Comparison of ENCODE assay signal across 21 cellular contexts in the genomic region with DNA sequence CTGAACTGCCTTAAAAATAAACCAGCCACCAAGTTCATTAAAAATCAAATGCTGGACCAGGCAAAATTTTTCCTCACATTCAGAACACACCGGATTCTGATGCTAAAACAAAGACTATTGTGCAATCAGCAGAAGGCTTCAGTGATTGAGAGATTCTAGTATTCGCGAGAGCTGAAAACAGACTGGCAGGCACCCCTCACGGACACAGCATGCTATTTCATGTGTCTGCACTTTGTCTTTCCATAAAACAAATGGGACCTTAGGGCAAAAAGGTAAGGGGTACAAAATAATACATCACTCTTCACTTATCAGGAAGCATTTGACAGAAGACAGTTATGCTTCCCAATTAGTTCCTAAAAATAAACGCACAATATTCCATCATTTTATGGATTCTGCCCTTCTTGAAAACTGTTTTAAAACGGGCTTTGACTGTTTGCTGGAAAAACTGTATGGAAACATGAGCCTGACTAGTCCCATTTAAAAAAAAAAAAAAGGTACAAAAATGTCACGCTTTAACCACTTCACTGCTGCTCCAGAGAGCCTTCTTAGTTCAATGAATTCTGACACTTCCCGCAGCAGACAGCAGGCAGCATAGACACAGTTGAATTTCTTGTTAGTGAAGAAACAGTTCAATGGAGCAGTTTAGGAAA.
DNase-seq lines count a peak whose midpoint lies in the region; ATAC-seq, FAIRE-seq and TF ChIP-seq lines count a peak whose summit lies in the region.
"Had no signal": no experiment of that assay in that cellular context is flagged by ENCODE, and none has a peak within 500 bp of the region (broad histone marks: within the 10 kb centered on the region; RNA-seq: fewer than 3 reads in every experiment).

No MANE protein-coding gene starts in this region.

- no peak for TF ChIP-seq EP300 in A549 (IDR thresholded peaks at IDR 0.05)
- no peak for TF ChIP-seq EP300 in K562 (IDR thresholded peaks at IDR 0.05; ENCODE audit: low read length)

- no peak overlapping the region for H3K56ac ChIP-seq in IMR-90 (ENCODE audit: extremely low read depth, insufficient read depth, low read length)

- no peak overlapping the region for H3K9ac ChIP-seq in IMR-90 (ENCODE audit: low read depth, low read length)
- no peak overlapping the region for H3K9ac ChIP-seq in K562 (ENCODE audit: insufficient read depth in 1 of 2, low read depth in 2 of 2, low read length in 2 of 2)

- H3K9me3 ChIP-seq in A549 (no peaks in the 10 kb centered on the region), IMR-90 (ENCODE audit: control insufficient read depth, insufficient read depth, low read length) (no peaks in the 10 kb centered on the region), K562 (replicated peaks; ENCODE audit: control insufficient read depth, insufficient read depth, low read depth, low read length) (no peaks in the 10 kb centered on the region), breast epithelium (no peaks in the 10 kb centered on the region)
- H3K9me3 ChIP-seq: Caco-2, neutrophil, psoas muscle, upper lobe of right lung had no signal

- no peak overlapping the region for H3K4ac ChIP-seq in IMR-90 (ENCODE audit: low read depth, low read length)

- H3K18ac ChIP-seq in IMR-90 (ENCODE audit: low read depth, low read length), result no peak overlapping the region

- H2BK120ac ChIP-seq in IMR-90 (ENCODE audit: low read depth, low read length), result no peak overlapping the region

- H3K4me1 ChIP-seq in A549 (no peaks in the 10 kb centered on the region), IMR-90 (ENCODE audit: control insufficient read depth, insufficient read depth, low read length) (peaks cover 5% of the 10 kb centered on the region; the same call in 1 of the 2 replicates), K562 (replicated peaks in 1 of 2; ENCODE audit: control insufficient read depth in 2 of 2, insufficient read depth in 2 of 2, low read length in 2 of 2) (peaks cover 3 to 4% of the 10 kb centered on the region in 2 experiments; a peak in 2 of 5 replicates), breast epithelium (no peaks in the 10 kb centered on the region)
- H3K4me1 ChIP-seq: Caco-2 had no signal

- H2BK20ac ChIP-seq in IMR-90 (ENCODE audit: low read depth, low read length), result no peak overlapping the region

- no peak overlapping the region for H4K8ac ChIP-seq in IMR-90 (ENCODE audit: low read depth in 2 of 2, low read length in 2 of 2)

- H2AK9ac ChIP-seq in IMR-90 (replicated peaks; ENCODE audit: low read depth, low read length, poor library complexity), result no peak overlapping the region

- peaks cover 15% of the 10 kb centered on the region; the same call in 1 of the 2 replicates for H4K20me1 ChIP-seq in IMR-90 (ENCODE audit: insufficient read depth, low read length)
- peaks cover 5% of the 10 kb centered on the region; the same call in 1 of the 2 replicates for H4K20me1 ChIP-seq in K562 (replicated peaks; ENCODE audit: control insufficient read depth, insufficient read depth, low read length)

- H3K36me3 ChIP-seq in IMR-90 (ENCODE audit: control insufficient read depth, insufficient read depth, low read length) (no peaks in the 10 kb centered on the region; the same call in 1 of the 2 replicates), K562 (ENCODE audit: control insufficient read depth, insufficient read depth, low read length) (no peaks in the 10 kb centered on the region; the same call in 2 of the 3 replicates), breast epithelium (no peaks in the 10 kb centered on the region)
- H3K36me3 ChIP-seq: neutrophil, upper lobe of right lung had no signal

- DNase-seq in A549 (ENCODE audit: low read depth in 1 of 2, low spot score in 1 of 2), result no peak
- no peak for DNase-seq in IMR-90
- no peak for DNase-seq in K562 (ENCODE audit: extremely low read depth in 1 of 4, low spot score in 3 of 4)
- peak; percentile 49 for DNase-seq in left kidney (ENCODE audit: low read depth, low spot score)
- no peak for DNase-seq in HK-2 (ENCODE audit: unreplicated experiment)
- no peak for DNase-seq in breast epithelium (ENCODE audit: low spot score in 2 of 2)
- no peak for DNase-seq in D721Med (ENCODE audit: insufficient read length, low spot score)
- DNase-seq in NAMALWA (ENCODE audit: low spot score), result no peak
- DNase-seq: activated CD4-positive, alpha-beta T cell treated with anti-CD3 and anti-CD28 coated beads, Interleukin-2, amount 50 U/mL, for 1 hour; activated naive CD4-positive, alpha-beta T cell treated with anti-CD3 and anti-CD28 coated beads, Interleukin-2, amount 50 U/mL, for 16 hours; Caco-2; DND-41; glutamatergic neuron; NCI-H526 treated with DMSO at 0.1 percent for 48 hours; psoas muscle; T1000; upper lobe of right lung had no signal

- TF ChIP-seq CTCF in A549 (IDR thresholded peaks at IDR 0.05) (no peak), IMR-90 (conservative IDR thresholded peaks at IDR 0.05; ENCODE audit: low read depth, low read length) (no peak), K562 (IDR thresholded peaks at IDR 0.05 in 2 of 3, conservative IDR thresholded peaks at IDR 0.05 in 1 of 3; ENCODE audit: insufficient read depth in 2 of 3, low read depth in 1 of 3, low read length in 3 of 3) (no peak), breast epithelium (IDR thresholded peaks at IDR 0.05) (no peak), D721Med (IDR thresholded peaks at IDR 0.05; ENCODE audit: insufficient read depth, missing control alignments) (no peak)

- no peak for FAIRE-seq in A549 (lab: Jason Lieb, UNC)
- FAIRE-seq in K562 (lab: Jason Lieb, UNC), result no peak
- FAIRE-seq in D721Med (lab: Jason Lieb, UNC), result no peak
- FAIRE-seq: H54 had no signal

- in situ Hi-C loops in IMR-90 (cut with MboI; ENCODE audit: low sequenced_read_pairs), result no loop called here
- in situ Hi-C loops in K562 (cut with MboI), result no loop called here

- H2AFZ ChIP-seq in IMR-90 (replicated peaks; ENCODE audit: low read length, poor library complexity) (no peak overlapping the region), K562 (ENCODE audit: low read depth, low read length) (no peak overlapping the region)

- H3K14ac ChIP-seq in IMR-90 (replicated peaks; ENCODE audit: low read depth, low read length), result no peak overlapping the region

- TF ChIP-seq POLR2A in A549 (IDR thresholded peaks at IDR 0.05; ENCODE audit: low read length), result no peak
- no peak for TF ChIP-seq POLR2A in IMR-90 (IDR thresholded peaks at IDR 0.05; ENCODE audit: low read depth, low read length)
- TF ChIP-seq POLR2A in K562 (conservative IDR thresholded peaks at IDR 0.05), result no peak
- TF ChIP-seq POLR2A in breast epithelium (IDR thresholded peaks at IDR 0.05), result no peak

- CTCF ChIA-PET in A549 (lab: Yijun Ruan, JAX), result interaction anchor here (1.7 kb wide), 1 partner anchor 27 kb away, joined by 3 read pairs; no protein-coding TSS in a partner anchor
- CTCF ChIA-PET in IMR-90 (lab: Yijun Ruan, JAX), result no interaction called here
- CTCF ChIA-PET in K562 (lab: Yijun Ruan, JAX; ENCODE audit: low intra/inter-chr PET ratio), result no interaction called here

- H3K9me1 ChIP-seq in IMR-90 (ENCODE audit: insufficient read depth, low read length), result no peaks in the 10 kb centered on the region; the same call in none of the 2 replicates
- no peaks in the 10 kb centered on the region for H3K9me1 ChIP-seq in K562 (ENCODE audit: control insufficient read depth, insufficient read depth, low read length)

- POLR2A ChIA-PET in A549 (lab: Yijun Ruan, JAX), result interaction anchor here (0.6 kb wide), 1 partner anchor 181 kb away, joined by 3 read pairs; no protein-coding TSS in a partner anchor
- POLR2A ChIA-PET in IMR-90 (lab: Charles Lee; ENCODE audit: unreplicated experiment), result no interaction called here
- POLR2A ChIA-PET in K562 (lab: Yijun Ruan, JAX), result interaction anchor here (1.0 kb wide), 1 partner anchor 13 kb away, joined by 3 read pairs; no protein-coding TSS in a partner anchor

- intact Hi-C loops in IMR-90 (cut with micrococcal nuclease) (no loop called here), K562 (cut with micrococcal nuclease) (no loop called here), breast epithelium (cut with DNase I; ENCODE audit: low total_unique reads) (no loop called here)

- TF ChIP-seq RAD21 in A549 (conservative IDR thresholded peaks at IDR 0.05 in 1 of 2, IDR thresholded peaks at IDR 0.05 in 1 of 2) (no peak), IMR-90 (IDR thresholded peaks at IDR 0.05; ENCODE audit: low read length) (no peak), K562 (CRISPR knock-in tag; conservative IDR thresholded peaks at IDR 0.05 in 1 of 2, IDR thresholded peaks at IDR 0.05 in 1 of 2) (no peak)

- H3K27me3 ChIP-seq in IMR-90 (ENCODE audit: control insufficient read depth, insufficient read depth, low read length), result no peaks in the 10 kb centered on the region
- no peaks in the 10 kb centered on the region for H3K27me3 ChIP-seq in K562 (ENCODE audit: control insufficient read depth in 2 of 2, insufficient read depth in 2 of 2, low read length in 2 of 2)
- H3K27me3 ChIP-seq in breast epithelium, result no peaks in the 10 kb centered on the region
- H3K27me3 ChIP-seq: neutrophil, upper lobe of right lung had no signal

- WGBS in A549 (ENCODE audit: missing lambda C conversion rate), result 77% methylated on average over 8 of the region's 8 CpGs
- no CpG with 5 or more reads among the region's 8 CpGs for WGBS in IMR-90 (ENCODE audit: extremely low coverage in 2 of 2, insufficient read length in 1 of 2), 2 experiments
- WGBS in K562 (ENCODE audit: insufficient coverage, low coverage, missing lambda C conversion rate), result 60% methylated on average over 8 of the region's 8 CpGs

- H3K27ac ChIP-seq in A549 (no peak overlapping the region), IMR-90 (ENCODE audit: insufficient read depth, low read length) (no peak overlapping the region), K562 (ENCODE audit: extremely low read depth, low read depth, low read length) (no peak overlapping the region), breast epithelium (no peak overlapping the region)
- H3K27ac ChIP-seq: HL-60, neutrophil, upper lobe of right lung had no signal

- ATAC-seq in A549 (no peak), IMR-90 (ENCODE audit: low read depth) (no peak), K562 (no peak)
- ATAC-seq: upper lobe of right lung, WTC11 had no signal

- H3K4me2 ChIP-seq in A549, result no peak overlapping the region
- no peak overlapping the region for H3K4me2 ChIP-seq in IMR-90 (ENCODE audit: low read depth, low read length)
- no peak overlapping the region for H3K4me2 ChIP-seq in K562 (ENCODE audit: insufficient read depth, low read length)

- H4K91ac ChIP-seq in IMR-90 (ENCODE audit: insufficient read depth, low read depth, low read length), result no peak overlapping the region

- peaks cover 32 to 56% of the 10 kb centered on the region in 2 experiments for H3K79me1 ChIP-seq in IMR-90 (ENCODE audit: low read depth in 1 of 2, low read length in 2 of 2)

- H4K5ac ChIP-seq in IMR-90 (ENCODE audit: low read depth, low read length), result no peak overlapping the region

- dilution Hi-C loops in IMR-90 (cut with HindIII; ENCODE audit: low sequenced_read_pairs, unreplicated experiment), result no loop called here

- H2BK15ac ChIP-seq in IMR-90 (ENCODE audit: low read depth, low read length), result no peak overlapping the region

- H2AK5ac ChIP-seq in IMR-90 (ENCODE audit: low read depth, low read length), result no peak overlapping the region

- BruUV-seq in IMR-90 (replicated peaks; lab: Mats Ljungman, UMichigan) (no TSS peak), K562 (replicated peaks; lab: Mats Ljungman, UMichigan) (no TSS peak)

- H3K4me3 ChIP-seq in A549 (no peak overlapping the region), IMR-90 (ENCODE audit: insufficient read depth, low read depth, low read length) (no peak overlapping the region), K562 (no peak overlapping the region), breast epithelium (no peak overlapping the region)
- H3K4me3 ChIP-seq: psoas muscle, upper lobe of right lung had no signal

- no peak overlapping the region for H3K23ac ChIP-seq in IMR-90 (ENCODE audit: low read depth, low read length)

- H3K79me2 ChIP-seq in K562 (ENCODE audit: control insufficient read depth, insufficient read depth, low read length), result no peaks in the 10 kb centered on the region

- no peak overlapping the region for H2BK5ac ChIP-seq in IMR-90 (ENCODE audit: low read depth, low read length, poor library complexity, severe bottlenecking)
